ENCODE assay signal across 10 cellular contexts in genomic region chr11:128903248-128904041, GRCh38. TPM values are rescaled to one million over a fixed set of nuclear protein-coding genes. Genes with fewer than 3 reads are reported as not detected.
DNase-seq lines count a peak whose midpoint lies in the region; ATAC-seq and TF ChIP-seq lines count a peak whose summit lies in the region.
"Had no signal": no experiment of that assay in that cellular context is flagged by ENCODE, and none has a peak within 500 bp of the region (broad histone marks: within the 10 kb centered on the region; RNA-seq: fewer than 3 reads in every experiment).

No MANE protein-coding gene starts in this region.

- H3K27me3 ChIP-seq in BLaER1, result no peaks in the 10 kb centered on the region
- H3K27me3 ChIP-seq in fibroblast of lung (ENCODE audit: control insufficient read depth, insufficient read depth, low read length), result no peaks in the 10 kb centered on the region
- H3K27me3 ChIP-seq in naive thymus-derived CD4-positive, alpha-beta T cell (ENCODE audit: control insufficient read depth in 2 of 2, insufficient read depth in 2 of 2, low read length in 2 of 2), result peaks cover 1 to 5% of the 10 kb centered on the region in 2 donors

- H3K4me2 ChIP-seq in BLaER1 (peak overlapping the region; percentile 78), fibroblast of lung (ENCODE audit: extremely low read depth, insufficient read depth, low read length) (peak overlapping the region; percentile 27)

- H3K4me3 Mint-ChIP-seq in naive thymus-derived CD4-positive, alpha-beta T cell, result peak overlapping the region in 9 of 10 donors; percentile 4 to 86 (median 65)

- CTCF ChIA-PET in naive thymus-derived CD4-positive, alpha-beta T cell (lab: Charles Lee), result interaction anchor here (0.9 kb wide), 1 partner anchor 15 kb away, joined by 3 read pairs; no protein-coding TSS in a partner anchor

- H4K20me1 ChIP-seq in BLaER1, result no peaks in the 10 kb centered on the region
- no peaks in the 10 kb centered on the region for H4K20me1 ChIP-seq in fibroblast of lung (ENCODE audit: control insufficient read depth, extremely low read depth, insufficient read depth, low read length)

- intact Hi-C loops in naive thymus-derived CD4-positive, alpha-beta T cell (cut with micrococcal nuclease), result no loop called here

- peaks cover 64% of the 10 kb centered on the region for H3K4me1 ChIP-seq in BLaER1
- H3K4me1 ChIP-seq in fibroblast of lung (ENCODE audit: control insufficient read depth, extremely low read depth, insufficient read depth, low read length), result peaks cover 19% of the 10 kb centered on the region
- peaks cover 0 to 3% of the 10 kb centered on the region in 2 donors for H3K4me1 ChIP-seq in naive thymus-derived CD4-positive, alpha-beta T cell (ENCODE audit: control insufficient read depth in 2 of 2, insufficient read depth in 2 of 2, low read length in 2 of 2)

- H3K9me3 Mint-ChIP-seq in naive thymus-derived CD4-positive, alpha-beta T cell, result no peaks in the 10 kb centered on the region
- H3K9me3 Mint-ChIP-seq: mesothelial cell of epicardium had no signal

- H3K9me3 ChIP-seq in BLaER1, result no peaks in the 10 kb centered on the region
- H3K9me3 ChIP-seq in fibroblast of lung (ENCODE audit: control insufficient read depth, insufficient read depth, low read depth, low read length), result no peaks in the 10 kb centered on the region
- H3K9me3 ChIP-seq in naive thymus-derived CD4-positive, alpha-beta T cell (ENCODE audit: control insufficient read depth in 2 of 3, low read length in 3 of 3), result no peaks in the 10 kb centered on the region

- H3K27me3 Mint-ChIP-seq in naive thymus-derived CD4-positive, alpha-beta T cell, result peaks cover 0 to 72% (median 12%) of the 10 kb centered on the region in 5 donors

- ATAC-seq in naive thymus-derived CD4-positive, alpha-beta T cell, result peak; percentile 20
- no peak for ATAC-seq in GM18519 (IDR thresholded peaks at IDR 0.05; ENCODE audit: low FRiP score, unreplicated experiment)

- no peaks in the 10 kb centered on the region for H3K36me3 Mint-ChIP-seq in naive thymus-derived CD4-positive, alpha-beta T cell
- H3K36me3 Mint-ChIP-seq: mesothelial cell of epicardium had no signal

- H3K4me1 Mint-ChIP-seq in naive thymus-derived CD4-positive, alpha-beta T cell, result peaks cover 7 to 24% (median 11%) of the 10 kb centered on the region in 7 donors

- POLR2A ChIA-PET in naive thymus-derived CD4-positive, alpha-beta T cell (lab: Charles Lee), result interaction anchor here (0.7 to 0.8 kb wide), 2 partner anchors 12 to 428 kb away, joined by 3 read pairs; partner anchors contain the start of gene KCNJ5

- no peaks in the 10 kb centered on the region for H3K79me2 ChIP-seq in fibroblast of lung (ENCODE audit: control insufficient read depth, insufficient read depth, low read length)

- H3K27ac Mint-ChIP-seq in naive thymus-derived CD4-positive, alpha-beta T cell, result peak overlapping the region in 1 of 9 donors; percentile 52
- H3K27ac Mint-ChIP-seq: mesothelial cell of epicardium had no signal

- no peaks in the 10 kb centered on the region for H3K36me3 ChIP-seq in BLaER1
- no peaks in the 10 kb centered on the region for H3K36me3 ChIP-seq in fibroblast of lung (ENCODE audit: control insufficient read depth, insufficient read depth, low read length)
- H3K36me3 ChIP-seq in naive thymus-derived CD4-positive, alpha-beta T cell (ENCODE audit: control insufficient read depth in 2 of 3, insufficient read depth in 3 of 3, low read length in 3 of 3), result no peaks in the 10 kb centered on the region

- peak overlapping the region; percentile 65; the same call in 1 of the 2 replicates for H3K4me3 ChIP-seq in BLaER1
- no peak overlapping the region for H3K4me3 ChIP-seq in fibroblast of lung (replicated peaks in 1 of 4; ENCODE audit: control extremely low read depth in 1 of 4, insufficient read depth in 1 of 4, low read depth in 3 of 4, low read length in 4 of 4)
- H3K4me3 ChIP-seq in naive thymus-derived CD4-positive, alpha-beta T cell (ENCODE audit: low read length), result no peak overlapping the region

- DNase-seq in LHCN-M2 (ENCODE audit: low read depth) (peak; percentile 80), fibroblast of lung (ENCODE audit: low read depth in 2 of 2) (peak in 1 of 2 donors; percentile 91), NCI-H446 treated with DMSO at 0.1 percent for 48 hours (lab: John Stamatoyannopoulos, UW) (no peak), ecto neural progenitor cell (ENCODE audit: low spot score) (no peak)
- no peak for DNase-seq in naive thymus-derived CD4-positive, alpha-beta T cell
- no peak for DNase-seq in stimulated activated CD4-positive, alpha-beta T cell treated with anti-CD3 and anti-CD28 coated beads, Interleukin-2, amount 100 ng/mL, for 48 hours
- DNase-seq: SIG-M5 had no signal

- no peak overlapping the region for H3K9ac ChIP-seq in BLaER1
- no peak overlapping the region for H3K9ac ChIP-seq in fibroblast of lung (ENCODE audit: insufficient read depth, low read length)

- no peak overlapping the region for H2AFZ ChIP-seq in fibroblast of lung (ENCODE audit: low read length)

- no peak overlapping the region for H3K27ac ChIP-seq in BLaER1
- no peak overlapping the region for H3K27ac ChIP-seq in fibroblast of lung (ENCODE audit: insufficient read depth, low read length)
- no peak overlapping the region for H3K27ac ChIP-seq in naive thymus-derived CD4-positive, alpha-beta T cell (ENCODE audit: low read depth, low read length)

- no peak for TF ChIP-seq CTCF in fibroblast of lung (conservative IDR thresholded peaks at IDR 0.05 in 1 of 2, IDR thresholded peaks at IDR 0.05 in 1 of 2; ENCODE audit: low read depth in 1 of 2, low read length in 2 of 2)

RNA-seq across cellular contexts. Expression of gene KCNJ5, which starts 12.3 kb away (rescaled TPM):
- total RNA-seq in LHCN-M2 (2014; rRNA removed), result 0.06 and 0.29 TPM in 2 replicates
- 0.06 TPM for polyA plus RNA-seq in LHCN-M2 (2012)
- 0.33 and 0.51 TPM in 2 replicates for total RNA-seq in fibroblast of lung
- polyA plus RNA-seq in fibroblast of lung, result 0.15 and 0.24 TPM in 2 replicates
- 0.26 and 0.32 TPM in 2 replicates for polyA plus RNA-seq in fibroblast of lung (2012)
- not detected in 2 replicates for polyA minus RNA-seq in fibroblast of lung (ENCODE audit: low replicate concordance)
- under 1 TPM in 3 of 5 experiments, not detected in 2; 0.11 to 0.24 (median 0.17) TPM for total RNA-seq in naive thymus-derived CD4-positive, alpha-beta T cell
- polyA plus RNA-seq in naive thymus-derived CD4-positive, alpha-beta T cell, result not detected

RNA-seq across cellular contexts. Expression of gene KCNJ1, which starts 36.3 kb away (rescaled TPM):
- total RNA-seq in LHCN-M2 (2014; rRNA removed) (not detected in 2 replicates), fibroblast of lung (under 0.01 TPM in 1 of 2 replicates, not detected in the other)
- not detected for polyA plus RNA-seq in LHCN-M2 (2012)
- 0.08 TPM in 1 of 2 replicates, not detected in the other for polyA plus RNA-seq in fibroblast of lung
- not detected in 2 replicates for polyA plus RNA-seq in fibroblast of lung (2012)
- polyA minus RNA-seq in fibroblast of lung (ENCODE audit: low replicate concordance), result not detected in 2 replicates
- not detected for total RNA-seq in naive thymus-derived CD4-positive, alpha-beta T cell
- under 1 TPM; 0.12 to 0.22 TPM for polyA plus RNA-seq in naive thymus-derived CD4-positive, alpha-beta T cell
- total RNA-seq: mesothelial cell of epicardium had no signal

RNA-seq across cellular contexts. Expression of gene TP53AIP1, which starts 39.2 kb away (rescaled TPM):
- total RNA-seq in LHCN-M2 (2014; rRNA removed) (not detected in 2 replicates), fibroblast of lung (not detected in 2 replicates)
- polyA plus RNA-seq in LHCN-M2 (2012), result not detected
- not detected in 2 replicates for polyA plus RNA-seq in fibroblast of lung
- polyA plus RNA-seq in fibroblast of lung (2012), result not detected in 2 replicates
- not detected in 2 replicates for polyA minus RNA-seq in fibroblast of lung (ENCODE audit: low replicate concordance)
- total RNA-seq in naive thymus-derived CD4-positive, alpha-beta T cell, result not detected
- not detected for polyA plus RNA-seq in naive thymus-derived CD4-positive, alpha-beta T cell
